8 cellular contexts compared by ENCODE assay signal in genomic region chr3:155870945-155871745, GRCh38. TPM values are rescaled to one million over a fixed set of nuclear protein-coding genes. Genes with fewer than 3 reads are reported as not detected.
DNase-seq lines count a peak whose midpoint lies in the region; ATAC-seq and TF ChIP-seq lines count a peak whose summit lies in the region.

No MANE protein-coding gene starts in this region.

- H3K27ac ChIP-seq in ovary = peak overlapping the region; percentile 96 to 97

- peaks cover 3% of the 10 kb centered on the region for H3K36me3 Mint-ChIP-seq in activated naive CD4-positive, alpha-beta T cell treated with anti-CD3 and anti-CD28 coated beads for 36 hours (ENCODE audit: low read depth)

- intact Hi-C loops in activated naive CD4-positive, alpha-beta T cell treated with anti-CD3 and anti-CD28 coated beads for 36 hours (cut with micrococcal nuclease) = loop anchor here (1.0 to 10.0 kb wide), 9 partner anchors 9 to 1746 kb away; partner anchors contain the start of genes ARHGEF26, C3orf33, CCNL1 and DHX36
- intact Hi-C loops in ovary (cut with DNase I) = loop anchor here in 1 of 4 donors (2.0 to 5.0 kb wide), 2 partner anchors 16 to 64 kb away; partner anchors contain the start of genes C3orf33 and SLC33A1

- H3K4me1 ChIP-seq in ovary (ENCODE audit: insufficient read depth) = peaks cover 2% of the 10 kb centered on the region

- peak overlapping the region; percentile 90 for H3K4me3 Mint-ChIP-seq in activated naive CD4-positive, alpha-beta T cell treated with anti-CD3 and anti-CD28 coated beads for 36 hours

- no peaks in the 10 kb centered on the region for H3K27me3 ChIP-seq in ovary

- no peak for TF ChIP-seq POLR2A in ovary (IDR thresholded peaks at IDR 0.05)

- H3K4me3 ChIP-seq in AG10803 (ENCODE audit: low read length) = peak overlapping the region; percentile 80
- peak overlapping the region; percentile 75 for H3K4me3 ChIP-seq in ovary

- no peaks in the 10 kb centered on the region for H3K27me3 Mint-ChIP-seq in activated naive CD4-positive, alpha-beta T cell treated with anti-CD3 and anti-CD28 coated beads for 36 hours (ENCODE audit: low read depth)

- WGBS in ovary, 3 donors = 0 to 1% (median 1%) methylated on average over 56 to 85 of the region's 85 CpGs

- H3K27ac Mint-ChIP-seq in activated naive CD4-positive, alpha-beta T cell treated with anti-CD3 and anti-CD28 coated beads for 36 hours = peak overlapping the region; percentile 87

- DNase-seq in AG10803 (ENCODE audit: low read depth) (peak; percentile 33), RPMI7951 (ENCODE audit: low read depth) (peak; percentile 77), globus pallidus (ENCODE audit: low spot score) (peak; percentile 52), ovary (peak; percentile 41 to 74 (median 70)), ureter (ENCODE audit: low spot score) (peak; percentile 52)
- DNase-seq in activated naive CD4-positive, alpha-beta T cell treated with anti-CD3 and anti-CD28 coated beads for 36 hours = peak; percentile 47

- H3K9me3 Mint-ChIP-seq in activated naive CD4-positive, alpha-beta T cell treated with anti-CD3 and anti-CD28 coated beads for 36 hours = no peaks in the 10 kb centered on the region

- CTCF ChIA-PET in activated naive CD4-positive, alpha-beta T cell treated with anti-CD3 and anti-CD28 coated beads for 36 hours (lab: Charles Lee) = interaction anchor here (1.0 to 3.3 kb wide), 2 partner anchors 55 to 65 kb away, joined by 3 to 32 read pairs; partner anchors contain the start of gene C3orf33

- peak; percentile 25 for ATAC-seq in GM18868 (IDR thresholded peaks at IDR 0.05; ENCODE audit: unreplicated experiment)
- ATAC-seq in HG03103 (IDR thresholded peaks at IDR 0.05; ENCODE audit: low read depth, unreplicated experiment) = peak; percentile 19

- no peaks in the 10 kb centered on the region for H3K9me3 ChIP-seq in ovary

- TF ChIP-seq CTCF in AG10803 (conservative IDR thresholded peaks at IDR 0.05; ENCODE audit: low read length) (no peak), ovary (IDR thresholded peaks at IDR 0.05) (no peak)

- no peak for TF ChIP-seq EP300 in ovary (IDR thresholded peaks at IDR 0.05)

- no peaks in the 10 kb centered on the region for H3K36me3 ChIP-seq in ovary

- H3K4me1 Mint-ChIP-seq in activated naive CD4-positive, alpha-beta T cell treated with anti-CD3 and anti-CD28 coated beads for 36 hours (ENCODE audit: low read depth) = peaks cover 28% of the 10 kb centered on the region

RNA-seq across cellular contexts. Expression of gene GMPS, which starts 0.7 kb away (rescaled TPM):
- 58.1 and 89.0 TPM in 2 replicates for total RNA-seq in RPMI7951 (2014; rRNA removed; shearing (Covaris generic))
- total RNA-seq in activated naive CD4-positive, alpha-beta T cell treated with anti-CD3 and anti-CD28 coated beads for 36 hours = 100 to 1,000 TPM; 114 to 123 TPM
- total RNA-seq in ovary (10 to 100 TPM; 22.2 to 62.1 (median 48.9) TPM), ureter (49.4 TPM)
- polyA plus RNA-seq in ovary = 10 to 100 TPM; 16.2 to 47.2 TPM

RNA-seq across cellular contexts. Expression of gene SLC33A1, which starts 16.9 kb away (rescaled TPM):
- total RNA-seq in RPMI7951 (2014; rRNA removed; shearing (Covaris generic)) = 32.8 and 45.4 TPM in 2 replicates
- 10 to 100 TPM; 14.7 to 15.2 TPM for total RNA-seq in activated naive CD4-positive, alpha-beta T cell treated with anti-CD3 and anti-CD28 coated beads for 36 hours
- total RNA-seq in ovary = 10 to 100 TPM; 18.4 to 35.4 (median 26.6) TPM
- 10 to 100 TPM; 10.9 to 23.7 TPM for polyA plus RNA-seq in ovary
- total RNA-seq in ureter = 39.5 TPM

Comparison
In these comparisons a context has a peak if more than half of its experiments do, and no peak if none do; other contexts are left out.
1. Peak in every context shown above with its lines: DNase-seq, ATAC-seq, H3K4me3 ChIP-seq and H3K27ac ChIP-seq.